ENCODE assay signal across 8 cellular contexts in the genomic region with DNA sequence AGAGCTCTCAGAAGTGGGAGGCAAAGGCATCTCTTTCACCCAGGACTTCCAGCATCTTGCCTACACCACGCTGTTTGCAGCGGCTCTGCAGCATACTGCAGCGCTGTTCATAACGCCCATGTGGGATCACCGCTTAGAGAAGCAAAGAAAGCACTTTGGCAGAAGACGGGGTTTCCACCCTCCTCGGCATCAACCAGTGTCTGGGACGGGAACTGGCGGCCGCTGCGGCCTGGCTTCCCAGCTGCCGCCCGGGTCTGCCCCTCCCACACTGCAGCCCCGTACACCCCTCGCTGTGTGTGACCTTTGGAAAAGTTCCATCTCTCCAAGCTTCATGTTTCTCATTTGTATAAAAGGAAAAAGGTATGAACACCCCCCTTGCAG. TPM values are rescaled to one million over a fixed set of nuclear protein-coding genes. Genes with fewer than 3 reads are reported as not detected.
DNase-seq lines count a peak whose midpoint lies in the region; ATAC-seq and TF ChIP-seq lines count a peak whose summit lies in the region.

No MANE protein-coding gene starts in this region.

- H3K27ac ChIP-seq in esophagus (ENCODE audit: low read depth in 2 of 2, low read length in 1 of 2) (peak overlapping the region; percentile 91 to 93), testis (peak overlapping the region; percentile 71 to 78)

- H3K4me3 ChIP-seq in esophagus (ENCODE audit: low read depth in 1 of 2, low read length in 2 of 2), result peak overlapping the region; percentile 68 to 84
- peak overlapping the region; percentile 64 for H3K4me3 ChIP-seq in mononuclear cell (ENCODE audit: low read length)
- peak overlapping the region; percentile 71 to 77 for H3K4me3 ChIP-seq in testis

- intact Hi-C loops in testis (cut with DNase I; ENCODE audit: low total_unique reads), result no loop called here

- ATAC-seq in GM19467 (IDR thresholded peaks at IDR 0.05; ENCODE audit: unreplicated experiment), result no peak

- H3K4me1 ChIP-seq in esophagus (ENCODE audit: control insufficient read depth in 2 of 2, insufficient read depth in 2 of 2, low read length in 1 of 2), result peaks cover 3% of the 10 kb centered on the region in 2 donors
- H3K4me1 ChIP-seq in mononuclear cell (ENCODE audit: insufficient read depth, low read length), result peaks cover 47% of the 10 kb centered on the region
- peaks cover 7% of the 10 kb centered on the region for H3K4me1 ChIP-seq in testis

- no peak for TF ChIP-seq CTCF in testis (IDR thresholded peaks at IDR 0.05)

- H3K9me3 ChIP-seq in esophagus (ENCODE audit: control insufficient read depth in 2 of 2, insufficient read depth in 1 of 2, low read depth in 1 of 2, low read length in 1 of 2), result no peaks in the 10 kb centered on the region
- H3K9me3 ChIP-seq in mononuclear cell (ENCODE audit: low read depth, low read length), result no peaks in the 10 kb centered on the region
- H3K9me3 ChIP-seq in testis, result no peaks in the 10 kb centered on the region

- peaks cover 0 to 4% of the 10 kb centered on the region in 2 donors for H3K36me3 ChIP-seq in esophagus (ENCODE audit: control insufficient read depth in 2 of 2, insufficient read depth in 2 of 2, low read length in 1 of 2)
- H3K36me3 ChIP-seq in testis (ENCODE audit: low read depth, missing control alignments), result no peaks in the 10 kb centered on the region

- DNase-seq in activated gamma-delta T cell treated with Interleukin-2 at 50 U/mL for 16 hours (peak; percentile 22), activated gamma-delta T cell (lab: John Stamatoyannopoulos, UW) (no peak), NCI-H146 (lab: John Stamatoyannopoulos, UW) (peak; percentile 49), activated T-cell treated with anti-CD3 and anti-CD28 coated beads for 24 hours (ENCODE audit: low read depth) (peak; percentile 30), testis (peak; percentile 63)

- H3K27me3 ChIP-seq in esophagus (ENCODE audit: control insufficient read depth in 1 of 2, insufficient read depth in 2 of 2, low read length in 2 of 2), result no peaks in the 10 kb centered on the region
- no peaks in the 10 kb centered on the region for H3K27me3 ChIP-seq in mononuclear cell (ENCODE audit: insufficient read depth, low read length)
- H3K27me3 ChIP-seq in testis, result no peaks in the 10 kb centered on the region

- TF ChIP-seq POLR2A in testis (IDR thresholded peaks at IDR 0.05), result no peak

- 1 to 2% methylated on average over 15 of the region's 15 CpGs for WGBS in esophagus, 2 donors
- 0 to 1% methylated on average over 14 to 15 of the region's 15 CpGs for WGBS in testis, 2 donors

RNA-seq across cellular contexts. Expression of a gene that starts 0.5 kb away (rescaled TPM):
- polyA plus RNA-seq in esophagus, result 1 to 10 TPM; 2.8 to 4.1 TPM
- 5.1 TPM for total RNA-seq in mononuclear cell
- total RNA-seq in testis, result 1 to 10 TPM; 5.7 to 5.9 TPM
- 3.6 TPM for polyA plus RNA-seq in testis (ENCODE audit: insufficient read depth, low read depth, low replicate concordance)

RNA-seq across cellular contexts. Expression of a gene that starts 13.4 kb away (rescaled TPM):
- polyA plus RNA-seq in esophagus (10 to 100 TPM; 18.8 to 21.2 TPM), testis (ENCODE audit: insufficient read depth, low read depth, low replicate concordance) (31.6 TPM)
- total RNA-seq in mononuclear cell (6.1 TPM), testis (10 to 100 TPM; 40.3 to 49.4 TPM)

RNA-seq across cellular contexts. Expression of a gene that starts 13.7 kb away (rescaled TPM):
- polyA plus RNA-seq in esophagus, result 10 to 100 TPM; 34.7 to 48.3 TPM
- total RNA-seq in mononuclear cell, result 132 TPM
- 100 to 1,000 TPM; 105 to 122 TPM for total RNA-seq in testis
- 88.4 TPM for polyA plus RNA-seq in testis (ENCODE audit: insufficient read depth, low read depth, low replicate concordance)

RNA-seq across cellular contexts. Expression of a gene that starts 21.5 kb away (rescaled TPM):
- 10 to 100 TPM; 15.9 to 18.9 TPM for polyA plus RNA-seq in esophagus
- 6.2 TPM for total RNA-seq in mononuclear cell
- 10 to 100 TPM; 16.9 to 20.9 TPM for total RNA-seq in testis
- polyA plus RNA-seq in testis (ENCODE audit: insufficient read depth, low read depth, low replicate concordance), result 16.8 TPM
